In genomic region chr10:112006407-112006806, GRCh38 we compare ENCODE assay signal across 10 cellular contexts.
"Had no signal": no experiment of that assay in that cellular context is flagged by ENCODE, and none has a peak within 500 bp of the region (broad histone marks: within the 10 kb centered on the region; RNA-seq: fewer than 3 reads in every experiment).

No MANE protein-coding gene starts in this region.

- H3K36me3 Mint-ChIP-seq: IgD-negative memory B cell had no signal

- H3K4me3 ChIP-seq: GM23248, HAP-1 had no signal

- ATAC-seq: HCT116, HepG2 had no signal

- H3K9me3 ChIP-seq: HAP-1 had no signal

- H3K4me1 ChIP-seq: HAP-1 had no signal

- H3K27ac ChIP-seq: GM23248, HL-60 had no signal

- H3K27ac Mint-ChIP-seq: HFFc6, IgD-negative memory B cell had no signal

- H3K4me3 Mint-ChIP-seq: HFFc6, IgD-negative memory B cell had no signal

- H3K36me3 ChIP-seq: HAP-1 had no signal

- DNase-seq: GM23248, GOT3, H7, HFFc6, KBM-7 had no signal

- H3K9ac ChIP-seq: GM23248 had no signal

- H3K4me1 Mint-ChIP-seq: IgD-negative memory B cell had no signal
